In genomic region chr3:8722808-8723207, GRCh38 we compare ENCODE assay signal across 35 cellular contexts. TPM values are rescaled to one million over a fixed set of nuclear protein-coding genes. Genes with fewer than 3 reads are reported as not detected.
"Had no signal": no experiment of that assay in that cellular context is flagged by ENCODE, and none has a peak within 500 bp of the region (broad histone marks: within the 10 kb centered on the region; RNA-seq: fewer than 3 reads in every experiment).

No MANE protein-coding gene starts in this region.

- H3K36me3 Mint-ChIP-seq: natural killer cell; neural progenitor cell; stimulated activated effector memory CD8-positive, alpha-beta T cell treated with anti-CD3 and anti-CD28 coated beads, Interleukin-12 subunit alpha, Interleukin-12 subunit beta, amount 100 ng/mL, for 72 hours; stimulated activated naive B cell treated with anti-CD40 and anti-IgM and Interleukin-4, amounts not matched to agents 10 μg/mL and 1 μg/mL and 100 μg/mL, for 72 hours had no signal

- H3K9ac ChIP-seq: neural progenitor cell, parathyroid adenoma had no signal

- ATAC-seq: natural killer cell; psoas muscle; right cardiac atrium; right lobe of liver; stimulated activated effector memory CD8-positive, alpha-beta T cell treated with anti-CD3 and anti-CD28 coated beads, Interleukin-12 subunit alpha, Interleukin-12 subunit beta, amount 100 ng/mL, for 72 hours; stimulated activated naive B cell treated with anti-CD40 and anti-IgM and Interleukin-4, amounts not matched to agents 10 μg/mL and 1 μg/mL and 100 μg/mL, for 72 hours had no signal

- H3K27ac ChIP-seq: neural progenitor cell, ovary, parathyroid adenoma, psoas muscle, right lobe of liver, sigmoid colon, stomach, thoracic aorta, thyroid gland, tibial nerve, upper lobe of left lung, vagina had no signal

- H3K4me1 Mint-ChIP-seq: natural killer cell; stimulated activated naive B cell treated with anti-CD40 and anti-IgM and Interleukin-4, amounts not matched to agents 10 μg/mL and 1 μg/mL and 100 μg/mL, for 72 hours had no signal

- H2AFZ ChIP-seq: neural progenitor cell, parathyroid adenoma had no signal

- DNase-seq: natural killer cell; occipital lobe; ovary; posterior cingulate gyrus; psoas muscle; right cardiac atrium; right lobe of liver; sigmoid colon; small intestine; stimulated activated CD4-positive, alpha-beta T cell treated with anti-CD3 and anti-CD28 coated beads, Interleukin-15, amount 100 ng/mL, for 24 hours; stimulated activated CD4-positive, alpha-beta T cell treated with anti-CD3 and anti-CD28 coated beads, Interleukin-2, amount 100 ng/mL, for 24 hours; stimulated activated CD4-positive, alpha-beta T cell treated with anti-CD3 and anti-CD28 coated beads, Interleukin-2, amount 100 ng/mL, for 48 hours; stimulated activated CD4-positive, alpha-beta T cell treated with anti-CD3 and anti-CD28 coated beads, Interleukin-4, amount 100 ng/mL, for 24 hours; stimulated activated naive B cell treated with anti-CD40 and anti-IgM and Interleukin-4, amounts not matched to agents 10 μg/mL and 1 μg/mL and 100 μg/mL, for 72 hours; stimulated activated naive CD4-positive, alpha-beta T cell treated with Interleukin-2 at 50 U/mL for 16 hours; stomach; thyroid gland; trophoblast cell; upper lobe of left lung had no signal

- H3K27me3 ChIP-seq: neural progenitor cell, ovary, right lobe of liver, sigmoid colon, stomach, thyroid gland, tibial nerve, upper lobe of left lung, vagina had no signal

- H3K27ac Mint-ChIP-seq: natural killer cell; nephron; neural progenitor cell; progenitor cell of endocrine pancreas; stimulated activated effector memory CD8-positive, alpha-beta T cell treated with anti-CD3 and anti-CD28 coated beads, Interleukin-12 subunit alpha, Interleukin-12 subunit beta, amount 100 ng/mL, for 72 hours; stimulated activated naive B cell treated with anti-CD40 and anti-IgM and Interleukin-4, amounts not matched to agents 10 μg/mL and 1 μg/mL and 100 μg/mL, for 72 hours; stimulated activated naive CD8-positive, alpha-beta T cell treated with anti-CD3 and anti-CD28 coated beads, Interleukin-15, Interleukin-2, amounts not matched to agents 100 ng/mL and 50 ng/mL, for 24 hours had no signal

- H3K4me3 Mint-ChIP-seq: natural killer cell; nephron; neural progenitor cell; stimulated activated effector memory CD8-positive, alpha-beta T cell treated with anti-CD3 and anti-CD28 coated beads, Interleukin-12 subunit alpha, Interleukin-12 subunit beta, amount 100 ng/mL, for 72 hours; stimulated activated naive B cell treated with anti-CD40 and anti-IgM and Interleukin-4, amounts not matched to agents 10 μg/mL and 1 μg/mL and 100 μg/mL, for 72 hours; stimulated activated naive CD8-positive, alpha-beta T cell treated with anti-CD3 and anti-CD28 coated beads, Interleukin-15, Interleukin-2, amounts not matched to agents 100 ng/mL and 50 ng/mL, for 24 hours had no signal

- H3K4me1 ChIP-seq: neural progenitor cell, parathyroid adenoma, psoas muscle, right lobe of liver, sigmoid colon, stomach, thyroid gland, tibial nerve, upper lobe of left lung, vagina had no signal

- H3K36me3 ChIP-seq: neural progenitor cell, ovary, right lobe of liver, sigmoid colon, stomach, thoracic aorta, thyroid gland, tibial nerve, upper lobe of left lung, vagina had no signal

- H3K4me2 ChIP-seq: neural progenitor cell had no signal

- H3K27me3 Mint-ChIP-seq: progenitor cell of endocrine pancreas had no signal

- H3K9me3 Mint-ChIP-seq: natural killer cell had no signal

- H3K79me2 ChIP-seq: parathyroid adenoma had no signal

- H3K4me3 ChIP-seq: neural progenitor cell, ovary, psoas muscle, right lobe of liver, sigmoid colon, stomach, thoracic aorta, thyroid gland, tibial nerve, upper lobe of left lung, vagina had no signal

- FAIRE-seq: small intestine, urothelium cell line had no signal

RNA-seq across cellular contexts. Expression of gene CAV3, which starts 10.8 kb away (rescaled TPM):
- total RNA-seq: natural killer cell, occipital lobe, osteoblast, progenitor cell of endocrine pancreas, renal cortical epithelial cell, right lobe of liver, sigmoid colon, subcutaneous adipose tissue, temporal lobe, thoracic aorta, thyroid gland, ureter, vagina had no signal
- polyA plus RNA-seq: neural cell had no signal
